Comparison of ENCODE assay signal across 26 cellular contexts in the genomic region with DNA sequence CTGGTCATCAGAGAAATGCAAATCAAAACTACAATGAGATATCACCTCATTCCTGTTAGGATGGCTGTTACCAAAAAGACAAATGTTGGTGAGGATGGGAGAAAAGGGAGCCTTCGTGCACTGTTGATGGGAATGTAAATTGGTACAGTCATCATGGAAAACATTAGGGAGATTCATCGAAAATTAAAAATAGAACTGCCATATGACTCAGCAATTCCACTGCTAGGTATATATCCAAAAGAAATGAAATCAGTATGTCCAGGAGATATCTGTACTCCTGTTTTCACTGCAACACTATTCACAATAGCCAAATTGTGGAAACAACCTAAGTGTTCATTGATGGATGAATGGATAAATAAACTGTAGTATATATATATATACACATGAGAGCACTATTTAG.
"Had no signal": no experiment of that assay in that cellular context is flagged by ENCODE, and none has a peak within 500 bp of the region (broad histone marks: within the 10 kb centered on the region; RNA-seq: fewer than 3 reads in every experiment).

No MANE protein-coding gene starts in this region.

- H3K36me3 ChIP-seq: esophagus muscularis mucosa, gastroesophageal sphincter, left lung, lower lobe of right lung, neural progenitor cell, ovary, right atrium auricular region, sigmoid colon, tibial artery, upper lobe of left lung, uterus had no signal

- ATAC-seq: gastroesophageal sphincter; left lung; lower lobe of right lung; natural killer cell treated with Interleukin-12 subunit alpha and Interleukin-12 subunit beta and Interleukin-15 and Interleukin-18, amount 100 ng/mL, for 72 hours; stimulated activated naive CD8-positive, alpha-beta T cell treated with anti-CD3 and anti-CD28 coated beads, Interleukin-15, Interleukin-2, amounts not matched to agents 100 U/mL and 50 U/mL, for 24 hours had no signal

- H2AFZ ChIP-seq: neural progenitor cell had no signal

- H3K36me3 Mint-ChIP-seq: memory B cell; natural killer cell treated with Interleukin-12 subunit alpha and Interleukin-12 subunit beta and Interleukin-15 and Interleukin-18, amount 100 ng/mL, for 72 hours; neural progenitor cell had no signal

- H3K27me3 ChIP-seq: dorsolateral prefrontal cortex, esophagus muscularis mucosa, gastroesophageal sphincter, left lung, neural progenitor cell, ovary, right atrium auricular region, sigmoid colon, tibial artery, upper lobe of left lung, uterus had no signal

- H3K4me3 ChIP-seq: dorsolateral prefrontal cortex, esophagus muscularis mucosa, gastroesophageal sphincter, left lung, lower lobe of right lung, neural progenitor cell, ovary, right atrium auricular region, sigmoid colon, tibial artery, upper lobe of left lung, uterus had no signal

- H3K4me1 ChIP-seq: esophagus muscularis mucosa, gastroesophageal sphincter, left lung, lower lobe of right lung, right atrium auricular region, sigmoid colon, tibial artery, upper lobe of left lung, uterus had no signal

- DNase-seq: cortex of kidney; dorsolateral prefrontal cortex; effector memory CD4-positive, alpha-beta T cell; foreskin fibroblast; glutamatergic neuron; left lung; lower lobe of right lung; nucleus accumbens; ovary; sigmoid colon; small intestine; stimulated activated CD4-positive, alpha-beta T cell treated with anti-CD3 and anti-CD28 coated beads, Interleukin-2, amount 100 ng/mL, for 48 hours; stimulated activated naive CD8-positive, alpha-beta T cell treated with anti-CD3 and anti-CD28 coated beads, Interleukin-15, Interleukin-2, amounts not matched to agents 100 U/mL and 50 U/mL, for 24 hours; tibial artery; upper lobe of left lung; uterus had no signal

- H3K9ac ChIP-seq: neural progenitor cell had no signal

- H3K9me3 ChIP-seq: esophagus muscularis mucosa, gastroesophageal sphincter, left lung, lower lobe of right lung, ovary, right atrium auricular region, sigmoid colon, tibial artery, upper lobe of left lung, uterus had no signal

- FAIRE-seq: endometrium, keratinocyte, small intestine had no signal

- H3K27ac Mint-ChIP-seq: memory B cell; mesothelial cell of epicardium; natural killer cell treated with Interleukin-12 subunit alpha and Interleukin-12 subunit beta and Interleukin-15 and Interleukin-18, amount 100 ng/mL, for 72 hours; neural progenitor cell had no signal

- H3K27ac ChIP-seq: dorsolateral prefrontal cortex, epithelial cell of prostate, esophagus muscularis mucosa, gastroesophageal sphincter, left lung, lower lobe of right lung, neural progenitor cell, ovary, right atrium auricular region, sigmoid colon, tibial artery, upper lobe of left lung, uterus had no signal

- H3K9me3 Mint-ChIP-seq: memory B cell; natural killer cell treated with Interleukin-12 subunit alpha and Interleukin-12 subunit beta and Interleukin-15 and Interleukin-18, amount 100 ng/mL, for 72 hours had no signal

- H3K4me1 Mint-ChIP-seq: memory B cell had no signal

- H3K4me3 Mint-ChIP-seq: memory B cell; mesothelial cell of epicardium; natural killer cell treated with Interleukin-12 subunit alpha and Interleukin-12 subunit beta and Interleukin-15 and Interleukin-18, amount 100 ng/mL, for 72 hours; neural progenitor cell had no signal
